10 cellular contexts compared by ENCODE assay signal in the genomic region with DNA sequence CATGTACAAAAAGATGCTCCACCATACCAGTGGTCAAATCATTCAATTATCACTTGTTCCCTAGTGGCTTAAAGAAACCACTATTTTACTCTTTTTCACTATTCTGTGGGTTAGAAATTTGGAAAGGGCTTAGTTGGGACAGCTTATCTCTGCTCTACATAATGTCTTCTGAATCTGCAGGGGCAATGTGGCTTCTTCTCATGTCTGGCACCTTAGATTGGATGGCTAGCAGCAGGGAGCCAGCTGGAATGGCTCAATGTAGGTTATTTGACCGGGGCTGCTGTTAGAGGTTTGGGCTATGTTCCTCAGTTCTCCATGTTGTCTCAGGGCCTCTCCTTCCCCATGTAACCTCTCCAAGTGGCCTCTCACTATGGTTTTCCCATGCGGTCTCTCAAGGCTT.
"Had no signal": no experiment of that assay in that cellular context is flagged by ENCODE, and none has a peak within 500 bp of the region (broad histone marks: within the 10 kb centered on the region; RNA-seq: fewer than 3 reads in every experiment).

No MANE protein-coding gene starts in this region.

- H3K27ac ChIP-seq: GM23248 had no signal

- DNase-seq: GM23248, GOT3, H7, H9, HFFc6 had no signal

- FAIRE-seq: H1, H54 had no signal

- H3K4me3 ChIP-seq: GM23248, GM23338, HAP-1 had no signal

- H3K9ac ChIP-seq: GM23248 had no signal

- H3K9me3 ChIP-seq: HAP-1 had no signal

- H3K36me3 ChIP-seq: HAP-1 had no signal

- H3K4me2 ChIP-seq: GM23338 had no signal

- H2AFZ ChIP-seq: GM23248, GM23338 had no signal

- H3K4me1 ChIP-seq: HAP-1 had no signal

- ATAC-seq: GM23338, HCT116 had no signal
